9 cellular contexts compared by ENCODE assay signal in genomic region chr18:63936156-63936931, GRCh38. TPM values are rescaled to one million over a fixed set of nuclear protein-coding genes. Genes with fewer than 3 reads are reported as not detected.
DNase-seq lines count a peak whose midpoint lies in the region; ATAC-seq, FAIRE-seq and TF ChIP-seq lines count a peak whose summit lies in the region.
"Had no signal": no experiment of that assay in that cellular context is flagged by ENCODE, and none has a peak within 500 bp of the region (broad histone marks: within the 10 kb centered on the region; RNA-seq: fewer than 3 reads in every experiment).

No MANE protein-coding gene starts in this region.

- BruUV-seq in HepG2 (replicated peaks; lab: Mats Ljungman, UMichigan) = no TSS peak

- H3K36me3 ChIP-seq in HepG2 (replicated peaks in 1 of 2; ENCODE audit: control insufficient read depth in 1 of 2, insufficient read depth in 2 of 2, low read length in 2 of 2) = no peaks in the 10 kb centered on the region

- no peak for FAIRE-seq in HepG2 (lab: Jason Lieb, UNC)
- FAIRE-seq: TTC549 had no signal

- peak; percentile 92 for DNase-seq in Ammon's horn (ENCODE audit: low spot score)
- peak; percentile 88 for DNase-seq in NCI-H2227 (lab: John Stamatoyannopoulos, UW; ENCODE audit: unreplicated experiment)
- DNase-seq in activated CD4-positive, alpha-beta T cell treated with anti-CD3 and anti-CD28 coated beads for 1 hour = peak; percentile 22
- DNase-seq in dermis microvascular lymphatic vessel endothelial cell (ENCODE audit: low read depth in 2 of 2) = peak; percentile 15 to 60
- DNase-seq in HepG2 (ENCODE audit: low spot score) = peak; percentile 55
- DNase-seq in stimulated activated CD4-positive, alpha-beta T cell treated with anti-CD3 and anti-CD28 coated beads, Interleukin-2, amount 100 ng/mL, for 4 hours (ENCODE audit: low read depth) = peak; percentile 26

- no peak overlapping the region for H3K9ac ChIP-seq in HepG2 (ENCODE audit: insufficient read depth, low read depth, low read length)

- ATAC-seq in GM18870 (IDR thresholded peaks at IDR 0.05; ENCODE audit: unreplicated experiment) (peak; percentile 95), HG03066 (IDR thresholded peaks at IDR 0.05; ENCODE audit: low read depth, unreplicated experiment) (peak; percentile 97), HepG2 (peak; percentile 100)

- POLR2A ChIA-PET in HepG2 (lab: Yijun Ruan, JAX) = no interaction called here

- no peak for TF ChIP-seq POLR2A in HepG2 (IDR thresholded peaks at IDR 0.05; ENCODE audit: insufficient read depth in 1 of 2, low read depth in 2 of 2, low read length in 2 of 2)

- intact Hi-C loops in HepG2 (cut with micrococcal nuclease; ENCODE audit: unreplicated experiment) = loop anchor here (1.0 kb wide), 2 partner anchors 45 to 418 kb away; no protein-coding TSS in a partner anchor

- H3K9me3 ChIP-seq in HepG2 (ENCODE audit: low read length) = no peaks in the 10 kb centered on the region

- peak; percentile 69 for TF ChIP-seq RAD21 in HepG2 (CRISPR knock-in tag; IDR thresholded peaks at IDR 0.05)

- H3K27me3 ChIP-seq in HepG2 (ENCODE audit: control insufficient read depth in 1 of 2, insufficient read depth in 2 of 2, low read length in 2 of 2) = 0 out of 5 replicates have a peak, but pooled peaks cover 0 to 9% of the 10 kb centered on the region in 2 experiments

- H4K20me1 ChIP-seq in HepG2 (ENCODE audit: insufficient read depth, low read length) = no peaks in the 10 kb centered on the region

- no peaks in the 10 kb centered on the region for H3K79me2 ChIP-seq in HepG2 (ENCODE audit: insufficient read depth, low read length)

- no peak overlapping the region for H2AFZ ChIP-seq in HepG2 (ENCODE audit: low read length)

- peak overlapping the region in 1 of 3 experiments; percentile 28; a peak in 1 of 6 replicates for H3K4me3 ChIP-seq in HepG2 (replicated peaks in 1 of 3; ENCODE audit: insufficient read depth in 1 of 3, low read depth in 2 of 3, low read length in 3 of 3)

- H3K4me1 ChIP-seq in HepG2 (ENCODE audit: insufficient read depth, low read length) = no peaks in the 10 kb centered on the region

- 21% methylated on average over 13 of the region's 54 CpGs for WGBS in HepG2 (ENCODE audit: low lambda C conversion rate)

- H3K27ac ChIP-seq in HepG2 (ENCODE audit: extremely low read length, insufficient read depth, low read length) = no peak overlapping the region

- peak overlapping the region; percentile 55 for H3K4me2 ChIP-seq in HepG2 (ENCODE audit: low read depth, low read length)

- CTCF ChIA-PET in HepG2 (lab: Yijun Ruan, JAX; ENCODE audit: low intra/inter-chr PET ratio, low total read pairs) = interaction anchor here (1.1 to 1.6 kb wide), 3 partner anchors 46 to 418 kb away, joined by 3 to 20 read pairs (median 8); no protein-coding TSS in a partner anchor

- peak; percentile 89 for TF ChIP-seq CTCF in HepG2 (CRISPR knock-in tag; IDR thresholded peaks at IDR 0.05)

- in situ Hi-C loops in HepG2 (cut with HindIII; ENCODE audit: extremely low pct_ligation_motif_present, low pct_unique_long_range_greater_than_20kb) = no loop called here

- TF ChIP-seq EP300 in HepG2 (IDR thresholded peaks at IDR 0.05; ENCODE audit: low read depth in 2 of 2, low read length in 2 of 2) (no peak), HepG2 (CRISPR knock-in tag; IDR thresholded peaks at IDR 0.05; ENCODE audit: borderline replicate concordance) (no peak)

RNA-seq across cellular contexts. Expression of gene HMSD, which starts 12.8 kb away (rescaled TPM):
- total RNA-seq in dermis microvascular lymphatic vessel endothelial cell (not detected in 2 replicates), HepG2 (2016; rRNA removed; fragmentation: Illumina TruSeq; extraction: Trizol) (not detected in 2 replicates)
- not detected in 2 replicates for total RNA-seq in HepG2 (2016; cell fraction: cytosol; rRNA removed; fragmentation: Illumina TruSeq; extraction: Trizol; ENCODE audit: low read depth)
- not detected in 2 replicates for total RNA-seq in HepG2 (2016; cell fraction: insoluble cytoplasmic fraction; rRNA removed; fragmentation: Illumina TruSeq; extraction: Trizol)
- total RNA-seq in HepG2 (2016; cell fraction: membrane; rRNA removed; fragmentation: Illumina TruSeq; extraction: Trizol) = not detected in 2 replicates
- not detected in 2 replicates for total RNA-seq in HepG2 (2016; cell fraction: nucleus; rRNA removed; fragmentation: Illumina TruSeq; extraction: Trizol)
- not detected in 2 replicates for polyA plus RNA-seq in HepG2 (2011; rRNA removed)
- polyA plus RNA-seq in HepG2 (2011; cell fraction: cytosol; rRNA removed) = not detected in 2 replicates
- not detected in 2 replicates for polyA plus RNA-seq in HepG2 (2011; cell fraction: nucleus; rRNA removed)
- polyA plus RNA-seq in HepG2 (2012) = not detected in 2 replicates
- polyA plus RNA-seq in HepG2 (2016; cell fraction: cytosol; fragmentation: Illumina TruSeq; extraction: Trizol; ENCODE audit: low read depth) = not detected in 2 replicates
- polyA plus RNA-seq in HepG2 (2016; cell fraction: insoluble cytoplasmic fraction; fragmentation: Illumina TruSeq; extraction: Trizol; ENCODE audit: low read depth) = not detected in 2 replicates
- not detected in 2 replicates for polyA plus RNA-seq in HepG2 (2016; cell fraction: membrane; fragmentation: Illumina TruSeq; extraction: Trizol; ENCODE audit: low read depth)
- not detected in 2 replicates for polyA plus RNA-seq in HepG2 (2016; cell fraction: nucleus; fragmentation: Illumina TruSeq; extraction: Trizol; ENCODE audit: insufficient read depth, low read depth)
- not detected in 2 replicates for polyA minus RNA-seq in HepG2 (2011; rRNA and poly(A)+ RNA removed; ENCODE audit: low replicate concordance)
- polyA minus RNA-seq in HepG2 (2011; cell fraction: cytosol; rRNA and poly(A)+ RNA removed) = not detected in 2 replicates
- not detected in 2 replicates for polyA minus RNA-seq in HepG2 (2011; cell fraction: nucleus; rRNA and poly(A)+ RNA removed)

RNA-seq across cellular contexts. Expression of gene SERPINB10, which starts 28.6 kb away (rescaled TPM):
- not detected in 2 replicates for total RNA-seq in dermis microvascular lymphatic vessel endothelial cell
- not detected in 2 replicates for total RNA-seq in HepG2 (2016; rRNA removed; fragmentation: Illumina TruSeq; extraction: Trizol)
- total RNA-seq in HepG2 (2016; cell fraction: cytosol; rRNA removed; fragmentation: Illumina TruSeq; extraction: Trizol; ENCODE audit: low read depth) = not detected in 2 replicates
- total RNA-seq in HepG2 (2016; cell fraction: insoluble cytoplasmic fraction; rRNA removed; fragmentation: Illumina TruSeq; extraction: Trizol) = not detected in 2 replicates
- 0.28 TPM in 1 of 2 replicates, not detected in the other for total RNA-seq in HepG2 (2016; cell fraction: membrane; rRNA removed; fragmentation: Illumina TruSeq; extraction: Trizol)
- total RNA-seq in HepG2 (2016; cell fraction: nucleus; rRNA removed; fragmentation: Illumina TruSeq; extraction: Trizol) = not detected in 2 replicates
- not detected in 2 replicates for polyA plus RNA-seq in HepG2 (2011; rRNA removed)
- 0.03 TPM in 1 of 2 replicates, not detected in the other for polyA plus RNA-seq in HepG2 (2011; cell fraction: cytosol; rRNA removed)
- not detected in 2 replicates for polyA plus RNA-seq in HepG2 (2011; cell fraction: nucleus; rRNA removed)
- not detected in 2 replicates for polyA plus RNA-seq in HepG2 (2012)
- not detected in 2 replicates for polyA plus RNA-seq in HepG2 (2016; cell fraction: cytosol; fragmentation: Illumina TruSeq; extraction: Trizol; ENCODE audit: low read depth)
- not detected in 2 replicates for polyA plus RNA-seq in HepG2 (2016; cell fraction: insoluble cytoplasmic fraction; fragmentation: Illumina TruSeq; extraction: Trizol; ENCODE audit: low read depth)
- not detected in 2 replicates for polyA plus RNA-seq in HepG2 (2016; cell fraction: membrane; fragmentation: Illumina TruSeq; extraction: Trizol; ENCODE audit: low read depth)
- polyA plus RNA-seq in HepG2 (2016; cell fraction: nucleus; fragmentation: Illumina TruSeq; extraction: Trizol; ENCODE audit: insufficient read depth, low read depth) = not detected in 2 replicates
- polyA minus RNA-seq in HepG2 (2011; rRNA and poly(A)+ RNA removed; ENCODE audit: low replicate concordance) = not detected in 2 replicates
- polyA minus RNA-seq in HepG2 (2011; cell fraction: cytosol; rRNA and poly(A)+ RNA removed) = not detected in 2 replicates
- polyA minus RNA-seq in HepG2 (2011; cell fraction: nucleus; rRNA and poly(A)+ RNA removed) = not detected in 2 replicates

RNA-seq across cellular contexts. Expression of gene SERPINB8, which starts 33.5 kb away (rescaled TPM):
- total RNA-seq in dermis microvascular lymphatic vessel endothelial cell (3.2 and 6.7 TPM in 2 replicates), HepG2 (2016; rRNA removed; fragmentation: Illumina TruSeq; extraction: Trizol) (2.2 and 2.6 TPM in 2 replicates)
- 0.30 and 0.44 TPM in 2 replicates for total RNA-seq in HepG2 (2016; cell fraction: cytosol; rRNA removed; fragmentation: Illumina TruSeq; extraction: Trizol; ENCODE audit: low read depth)
- 0.97 and 3.1 TPM in 2 replicates for total RNA-seq in HepG2 (2016; cell fraction: insoluble cytoplasmic fraction; rRNA removed; fragmentation: Illumina TruSeq; extraction: Trizol)
- 0.40 and 0.52 TPM in 2 replicates for total RNA-seq in HepG2 (2016; cell fraction: membrane; rRNA removed; fragmentation: Illumina TruSeq; extraction: Trizol)
- 1.2 and 1.3 TPM in 2 replicates for total RNA-seq in HepG2 (2016; cell fraction: nucleus; rRNA removed; fragmentation: Illumina TruSeq; extraction: Trizol)
- 0.84 and 0.95 TPM in 2 replicates for polyA plus RNA-seq in HepG2 (2011; rRNA removed)
- polyA plus RNA-seq in HepG2 (2011; cell fraction: cytosol; rRNA removed) = 0.55 and 0.72 TPM in 2 replicates
- polyA plus RNA-seq in HepG2 (2011; cell fraction: nucleus; rRNA removed) = 0.82 and 1.1 TPM in 2 replicates
- 0.48 and 1.1 TPM in 2 replicates for polyA plus RNA-seq in HepG2 (2012)
- 0.11 and 0.25 TPM in 2 replicates for polyA plus RNA-seq in HepG2 (2016; cell fraction: cytosol; fragmentation: Illumina TruSeq; extraction: Trizol; ENCODE audit: low read depth)
- 1.8 TPM in 2 replicates for polyA plus RNA-seq in HepG2 (2016; cell fraction: insoluble cytoplasmic fraction; fragmentation: Illumina TruSeq; extraction: Trizol; ENCODE audit: low read depth)
- polyA plus RNA-seq in HepG2 (2016; cell fraction: membrane; fragmentation: Illumina TruSeq; extraction: Trizol; ENCODE audit: low read depth) = 0.27 and 0.29 TPM in 2 replicates
- 0.55 and 0.77 TPM in 2 replicates for polyA plus RNA-seq in HepG2 (2016; cell fraction: nucleus; fragmentation: Illumina TruSeq; extraction: Trizol; ENCODE audit: insufficient read depth, low read depth)
- 0.72 and 9.3 TPM in 2 replicates for polyA minus RNA-seq in HepG2 (2011; rRNA and poly(A)+ RNA removed; ENCODE audit: low replicate concordance)
- 0.62 and 1.2 TPM in 2 replicates for polyA minus RNA-seq in HepG2 (2011; cell fraction: cytosol; rRNA and poly(A)+ RNA removed)
- polyA minus RNA-seq in HepG2 (2011; cell fraction: nucleus; rRNA and poly(A)+ RNA removed) = 3.0 TPM in 2 replicates

RNA-seq across cellular contexts. Expression of gene SERPINB2, which starts 48.8 kb away (rescaled TPM):
- total RNA-seq in dermis microvascular lymphatic vessel endothelial cell (not detected in 2 replicates), HepG2 (2016; rRNA removed; fragmentation: Illumina TruSeq; extraction: Trizol) (0.10 and 0.11 TPM in 2 replicates)
- total RNA-seq in HepG2 (2016; cell fraction: cytosol; rRNA removed; fragmentation: Illumina TruSeq; extraction: Trizol; ENCODE audit: low read depth) = not detected in 2 replicates
- 0.24 TPM in 1 of 2 replicates, not detected in the other for total RNA-seq in HepG2 (2016; cell fraction: insoluble cytoplasmic fraction; rRNA removed; fragmentation: Illumina TruSeq; extraction: Trizol)
- not detected in 2 replicates for total RNA-seq in HepG2 (2016; cell fraction: membrane; rRNA removed; fragmentation: Illumina TruSeq; extraction: Trizol)
- not detected in 2 replicates for total RNA-seq in HepG2 (2016; cell fraction: nucleus; rRNA removed; fragmentation: Illumina TruSeq; extraction: Trizol)
- 0.04 and 0.07 TPM in 2 replicates for polyA plus RNA-seq in HepG2 (2011; rRNA removed)
- polyA plus RNA-seq in HepG2 (2011; cell fraction: cytosol; rRNA removed) = 0.04 and 0.08 TPM in 2 replicates
- 0.09 TPM in 1 of 2 replicates, not detected in the other for polyA plus RNA-seq in HepG2 (2011; cell fraction: nucleus; rRNA removed)
- polyA plus RNA-seq in HepG2 (2012) = not detected in 2 replicates
- not detected in 2 replicates for polyA plus RNA-seq in HepG2 (2016; cell fraction: cytosol; fragmentation: Illumina TruSeq; extraction: Trizol; ENCODE audit: low read depth)
- 0.13 TPM in 1 of 2 replicates, not detected in the other for polyA plus RNA-seq in HepG2 (2016; cell fraction: insoluble cytoplasmic fraction; fragmentation: Illumina TruSeq; extraction: Trizol; ENCODE audit: low read depth)
- polyA plus RNA-seq in HepG2 (2016; cell fraction: membrane; fragmentation: Illumina TruSeq; extraction: Trizol; ENCODE audit: low read depth) = not detected in 2 replicates
- polyA plus RNA-seq in HepG2 (2016; cell fraction: nucleus; fragmentation: Illumina TruSeq; extraction: Trizol; ENCODE audit: insufficient read depth, low read depth) = not detected in 2 replicates
- 0.49 TPM in 1 of 2 replicates, not detected in the other for polyA minus RNA-seq in HepG2 (2011; rRNA and poly(A)+ RNA removed; ENCODE audit: low replicate concordance)
- not detected in 2 replicates for polyA minus RNA-seq in HepG2 (2011; cell fraction: cytosol; rRNA and poly(A)+ RNA removed)
- polyA minus RNA-seq in HepG2 (2011; cell fraction: nucleus; rRNA and poly(A)+ RNA removed) = not detected in 2 replicates

Comparison
In these comparisons a context has a peak if more than half of its experiments do, and no peak if none do; other contexts are left out.
1. DNase-seq: peak in every context shown above with its lines; median percentile 92 in Ammon's horn; 88 in NCI-H2227; 55 in HepG2; 38 in dermis microvascular lymphatic vessel endothelial cell; 26 in stimulated activated CD4-positive, alpha-beta T cell treated with anti-CD3 and anti-CD28 coated beads, Interleukin-2, amount 100 ng/mL, for 4 hours; 22 in activated CD4-positive, alpha-beta T cell treated with anti-CD3 and anti-CD28 coated beads for 1 hour.